1 cellular context compared by ENCODE assay signal in genomic region chr12:42568952-42569916, GRCh38.
TF ChIP-seq lines count a peak whose summit lies in the region.

No MANE protein-coding gene starts in this region.

TF ChIP-seq in HEK293, 187 proteins besides CTCF, POLR2A, EP300 and RAD21 (continued from another document):
- TF ChIP-seq ZNF629 (tag by site-specific recombination; IDR thresholded peaks at IDR 0.05) (peak; percentile 82), ZNF658 (tag by site-specific recombination; IDR thresholded peaks at IDR 0.05) (no peak), HIC1 (tag by site-specific recombination; IDR thresholded peaks at IDR 0.05) (peak; percentile 56; the same call in 1 of the 2 replicates), OSR2 (tag by site-specific recombination; IDR thresholded peaks at IDR 0.05) (peak; percentile 65; the same call in 1 of the 2 replicates), ZNF501 (tag by site-specific recombination; IDR thresholded peaks at IDR 0.05) (0 out of 2 replicates have a peak, but pooled peaks have one; percentile 57), ZNF23 (tag by site-specific recombination; IDR thresholded peaks at IDR 0.05; ENCODE audit: borderline replicate concordance) (no peak), ZNF2 (tag by site-specific recombination; IDR thresholded peaks at IDR 0.05) (0 out of 2 replicates have a peak, but pooled peaks have one; percentile 20), PRDM1 (tag by site-specific recombination; IDR thresholded peaks at IDR 0.05) (0 out of 2 replicates have a peak, but pooled peaks have one; percentile 17), INSM2 (tag by site-specific recombination; IDR thresholded peaks at IDR 0.05) (peak; percentile 41; the same call in 1 of the 2 replicates), PRDM6 (tag by site-specific recombination; IDR thresholded peaks at IDR 0.05) (peak; percentile 86), ZBTB7A (tag by site-specific recombination; IDR thresholded peaks at IDR 0.05; ENCODE audit: low read depth) (peak; percentile 20; the same call in 1 of the 2 replicates), ZNF692 (tag by site-specific recombination; IDR thresholded peaks at IDR 0.05) (peak; percentile 72), ZEB2 (tag by site-specific recombination; IDR thresholded peaks at IDR 0.05) (peak; percentile 93), KLF8 (tag by site-specific recombination; IDR thresholded peaks at IDR 0.05) (peak; percentile 58), SP7 (tag by site-specific recombination; IDR thresholded peaks at IDR 0.05) (peak; percentile 71), ATF2 (tag by site-specific recombination; IDR thresholded peaks at IDR 0.05; ENCODE audit: low read depth) (peak; percentile 84), MYNN (tag by site-specific recombination; IDR thresholded peaks at IDR 0.05; ENCODE audit: borderline replicate concordance) (no peak), ZBTB17 (tag by site-specific recombination; IDR thresholded peaks at IDR 0.05) (peak; percentile 44; the same call in 1 of the 2 replicates), BCL11A (tag by site-specific recombination; IDR thresholded peaks at IDR 0.05; ENCODE audit: low read depth) (no peak), ZNF843 (tag by site-specific recombination; IDR thresholded peaks at IDR 0.05) (peak; percentile 92), SETDB1 (IDR thresholded peaks at IDR 0.05; ENCODE audit: insufficient read length, low read length) (no peak), ZNF18 (tag by site-specific recombination; IDR thresholded peaks at IDR 0.05) (no peak), ZBTB8A (tag by site-specific recombination; IDR thresholded peaks at IDR 0.05) (0 out of 2 replicates have a peak, but pooled peaks have one; percentile 18)
- TF ChIP-seq, protein P1, sequence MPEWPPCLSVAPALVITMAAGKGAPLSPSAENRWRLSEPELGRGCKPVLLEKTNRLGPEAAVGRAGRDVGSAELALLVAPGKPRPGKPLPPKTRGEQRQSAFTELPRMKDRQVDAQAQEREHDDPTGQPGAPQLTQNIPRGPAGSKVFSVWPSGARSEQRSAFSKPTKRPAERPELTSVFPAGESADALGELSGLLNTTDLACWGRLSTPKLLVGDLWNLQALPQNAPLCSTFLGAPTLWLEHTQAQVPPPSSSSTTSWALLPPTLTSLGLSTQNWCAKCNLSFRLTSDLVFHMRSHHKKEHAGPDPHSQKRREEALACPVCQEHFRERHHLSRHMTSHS (tag by site-specific recombination; IDR thresholded peaks at IDR 0.05) = no peak
- TF ChIP-seq, protein P2, sequence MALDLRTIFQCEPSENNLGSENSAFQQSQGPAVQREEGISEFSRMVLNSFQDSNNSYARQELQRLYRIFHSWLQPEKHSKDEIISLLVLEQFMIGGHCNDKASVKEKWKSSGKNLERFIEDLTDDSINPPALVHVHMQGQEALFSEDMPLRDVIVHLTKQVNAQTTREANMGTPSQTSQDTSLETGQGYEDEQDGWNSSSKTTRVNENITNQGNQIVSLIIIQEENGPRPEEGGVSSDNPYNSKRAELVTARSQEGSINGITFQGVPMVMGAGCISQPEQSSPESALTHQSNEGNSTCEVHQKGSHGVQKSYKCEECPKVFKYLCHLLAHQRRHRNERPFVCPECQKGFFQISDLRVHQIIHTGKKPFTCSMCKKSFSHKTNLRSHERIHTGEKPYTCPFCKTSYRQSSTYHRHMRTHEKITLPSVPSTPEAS (tag by site-specific recombination; IDR thresholded peaks at IDR 0.05) = 0 out of 2 replicates have a peak, but pooled peaks have one; percentile 39
- TF ChIP-seq, protein P3, sequence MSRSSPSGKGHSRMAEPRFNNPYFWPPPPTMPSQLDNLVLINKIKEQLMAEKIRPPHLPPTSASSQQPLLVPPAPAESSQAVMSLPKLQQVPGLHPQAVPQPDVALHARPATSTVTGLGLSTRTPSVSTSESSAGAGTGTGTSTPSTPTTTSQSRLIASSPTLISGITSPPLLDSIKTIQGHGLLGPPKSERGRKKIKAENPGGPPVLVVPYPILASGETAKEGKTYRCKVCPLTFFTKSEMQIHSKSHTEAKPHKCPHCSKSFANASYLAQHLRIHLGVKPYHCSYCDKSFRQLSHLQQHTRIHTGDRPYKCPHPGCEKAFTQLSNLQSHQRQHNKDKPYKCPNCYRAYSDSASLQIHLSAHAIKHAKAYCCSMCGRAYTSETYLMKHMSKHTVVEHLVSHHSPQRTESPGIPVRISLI (tag by site-specific recombination; IDR thresholded peaks at IDR 0.05) = peak; percentile 86
- TF ChIP-seq, protein P4, sequence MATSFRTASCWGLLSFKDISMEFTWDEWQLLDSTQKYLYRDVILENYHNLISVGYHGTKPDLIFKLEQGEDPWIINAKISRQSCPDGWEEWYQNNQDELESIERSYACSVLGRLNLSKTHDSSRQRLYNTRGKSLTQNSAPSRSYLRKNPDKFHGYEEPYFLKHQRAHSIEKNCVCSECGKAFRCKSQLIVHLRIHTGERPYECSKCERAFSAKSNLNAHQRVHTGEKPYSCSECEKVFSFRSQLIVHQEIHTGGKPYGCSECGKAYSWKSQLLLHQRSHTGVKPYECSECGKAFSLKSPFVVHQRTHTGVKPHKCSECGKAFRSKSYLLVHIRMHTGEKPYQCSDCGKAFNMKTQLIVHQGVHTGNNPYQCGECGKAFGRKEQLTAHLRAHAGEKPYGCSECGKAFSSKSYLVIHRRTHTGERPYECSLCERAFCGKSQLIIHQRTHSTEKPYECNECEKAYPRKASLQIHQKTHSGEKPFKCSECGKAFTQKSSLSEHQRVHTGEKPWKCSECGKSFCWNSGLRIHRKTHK (tag by site-specific recombination; IDR thresholded peaks at IDR 0.05) = no peak
